1 cellular context compared by ENCODE assay signal in genomic region chr9:107127608-107128007, GRCh38.
TF ChIP-seq lines count a peak whose summit lies in the region.

No MANE protein-coding gene starts in this region.

TF ChIP-seq in GM23338, 12 proteins besides CTCF, POLR2A, EP300 and RAD21 (continued from another document):
- TF ChIP-seq REST (IDR thresholded peaks at IDR 0.05; ENCODE audit: unreplicated experiment) = no peak
- no peak for TF ChIP-seq ETS1 (IDR thresholded peaks at IDR 0.05)
- TF ChIP-seq EZH2 (IDR thresholded peaks at IDR 0.05; ENCODE audit: low read depth, unreplicated experiment) = no peak
- TF ChIP-seq ZNF331 (CRISPR knock-in tag; IDR thresholded peaks at IDR 0.05; ENCODE audit: low read depth) = no peak
TF ChIP-seq in GM23338: peak in this region for 0.
